In the genomic region with DNA sequence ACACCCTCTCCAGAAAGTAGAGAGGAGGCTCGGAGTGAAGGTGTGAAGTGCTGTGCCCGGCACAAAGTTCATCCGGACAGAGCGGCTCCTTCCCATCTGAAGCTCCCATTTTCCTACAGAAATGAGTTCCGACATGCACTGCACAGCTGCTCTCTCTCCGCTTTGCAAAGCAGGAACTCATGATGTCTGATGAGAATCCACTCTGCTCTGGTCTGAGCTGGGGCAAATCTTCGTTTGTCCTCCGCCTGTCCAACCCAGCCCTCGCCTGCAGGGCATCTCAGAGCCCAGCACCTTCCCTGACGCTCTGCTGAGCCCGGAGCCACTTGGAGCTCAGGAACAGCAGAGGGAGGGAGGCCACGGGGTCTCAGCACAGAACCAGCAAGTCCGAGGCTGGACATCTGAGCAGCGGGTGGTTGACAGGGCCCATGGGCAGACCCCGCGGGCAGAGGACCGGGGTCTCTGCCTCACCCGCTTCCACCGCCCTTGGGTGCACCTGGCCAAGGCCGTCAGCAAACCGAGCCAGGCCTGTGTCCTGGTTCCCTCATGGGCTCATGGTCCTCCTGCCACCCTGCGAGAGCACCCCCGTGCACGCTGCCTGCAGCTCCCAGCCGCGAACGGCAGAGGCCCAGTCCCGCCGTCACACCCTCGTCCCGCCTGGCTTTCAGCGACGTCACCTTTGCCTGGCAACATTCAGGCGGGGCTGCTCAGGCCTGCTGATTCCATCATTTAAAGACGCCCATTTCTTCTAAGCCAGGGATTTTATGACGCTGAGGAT, we compare ENCODE assay signal across 18 cellular contexts.
A peak's percentile ranks its signal among the peaks of the same experiment; 100 is the strongest.
DNase-seq lines count a peak whose midpoint lies in the region; ATAC-seq and TF ChIP-seq lines count a peak whose summit lies in the region.
"Had no signal": no experiment of that assay in that cellular context is flagged by ENCODE, and none has a peak within 500 bp of the region (broad histone marks: within the 10 kb centered on the region; RNA-seq: fewer than 3 reads in every experiment).

No MANE protein-coding gene starts in this region.

- no peak overlapping the region for H3K27ac Mint-ChIP-seq in chondrocyte (ENCODE audit: unreplicated experiment)
- H3K27ac Mint-ChIP-seq in CD8-positive, alpha-beta T cell, result no peak overlapping the region
- H3K27ac Mint-ChIP-seq: activated naive CD8-positive, alpha-beta T cell treated with anti-CD3 and anti-CD28 coated beads for 36 hours had no signal

- peaks cover 36% of the 10 kb centered on the region for H3K27me3 Mint-ChIP-seq in chondrocyte (ENCODE audit: low read depth)
- peaks cover 26% of the 10 kb centered on the region for H3K27me3 Mint-ChIP-seq in CD8-positive, alpha-beta T cell (ENCODE audit: low read depth)

- intact Hi-C loops in lower lobe of right lung (cut with DNase I), result no loop called here
- intact Hi-C loops in CD8-positive, alpha-beta T cell (cut with DNase I, micrococcal nuclease), result no loop called here

- H3K9me3 ChIP-seq in BE2C (no peaks in the 10 kb centered on the region), lower lobe of right lung (no peaks in the 10 kb centered on the region), MM.1S (replicated peaks; ENCODE audit: insufficient read depth, low read length) (no peaks in the 10 kb centered on the region)
- H3K9me3 ChIP-seq in CD8-positive, alpha-beta T cell (ENCODE audit: low read length), result no peaks in the 10 kb centered on the region
- H3K9me3 ChIP-seq: uterus had no signal

- no peaks in the 10 kb centered on the region for H3K4me1 Mint-ChIP-seq in chondrocyte (ENCODE audit: low read depth)
- no peaks in the 10 kb centered on the region for H3K4me1 Mint-ChIP-seq in CD8-positive, alpha-beta T cell (ENCODE audit: low read depth)
- H3K4me1 Mint-ChIP-seq: activated naive CD8-positive, alpha-beta T cell treated with anti-CD3 and anti-CD28 coated beads for 36 hours had no signal

- no peaks in the 10 kb centered on the region for H3K79me2 ChIP-seq in MM.1S (ENCODE audit: low read length)

- no peak overlapping the region for H3K4me2 ChIP-seq in MM.1S (ENCODE audit: low read depth, low read length)
- H3K4me2 ChIP-seq: smooth muscle cell had no signal

- no peaks in the 10 kb centered on the region for H4K20me1 ChIP-seq in MM.1S (ENCODE audit: insufficient read depth, low read length)

- H3K36me3 ChIP-seq in BE2C (no peaks in the 10 kb centered on the region), lower lobe of right lung (no peaks in the 10 kb centered on the region), MM.1S (replicated peaks; ENCODE audit: insufficient read depth, low read length) (no peaks in the 10 kb centered on the region)
- H3K36me3 ChIP-seq in CD8-positive, alpha-beta T cell (ENCODE audit: insufficient read depth, low read length), result no peaks in the 10 kb centered on the region
- H3K36me3 ChIP-seq: stomach, uterus had no signal

- no peak overlapping the region for H3K9ac ChIP-seq in MM.1S (ENCODE audit: low read length)

- H3K4me3 ChIP-seq in BE2C (ENCODE audit: low read depth, low read length), result no peak overlapping the region
- H3K4me3 ChIP-seq in lower lobe of right lung, result no peak overlapping the region
- H3K4me3 ChIP-seq in CD8-positive, alpha-beta T cell (ENCODE audit: low read depth, low read length), result no peak overlapping the region
- no peak overlapping the region for H3K4me3 ChIP-seq in MM.1S (ENCODE audit: low read length)
- H3K4me3 ChIP-seq: smooth muscle cell, stomach, uterus had no signal

- peaks cover 90% of the 10 kb centered on the region for H3K27me3 ChIP-seq in BE2C
- H3K27me3 ChIP-seq in lower lobe of right lung (ENCODE audit: low read depth), result peaks cover 66% of the 10 kb centered on the region
- H3K27me3 ChIP-seq in CD8-positive, alpha-beta T cell (ENCODE audit: insufficient read depth, low read length), result peaks cover 2% of the 10 kb centered on the region
- H3K27me3 ChIP-seq in MM.1S (replicated peaks; ENCODE audit: insufficient read depth, low read length), result peaks cover 99% of the 10 kb centered on the region
- H3K27me3 ChIP-seq: uterus had no signal

- no peaks in the 10 kb centered on the region for H3K9me2 ChIP-seq in MM.1S (replicated peaks; ENCODE audit: insufficient read depth, low read length)

- TF ChIP-seq CTCF in BE2C (IDR thresholded peaks at IDR 0.05; ENCODE audit: low read depth, low read length) (no peak), chondrocyte (IDR thresholded peaks at IDR 0.05) (no peak), lower lobe of right lung (IDR thresholded peaks at IDR 0.05) (no peak), MM.1S (IDR thresholded peaks at IDR 0.05; ENCODE audit: low read length) (no peak)
- no peak for TF ChIP-seq CTCF in CD8-positive, alpha-beta T cell (IDR thresholded peaks at IDR 0.05)

- CTCF ChIA-PET in CD8-positive, alpha-beta T cell (lab: Charles Lee), result interaction anchor here (0.8 kb wide), 1 partner anchor 12 kb away, joined by 3 read pairs; no protein-coding TSS in a partner anchor

- ATAC-seq in lower lobe of right lung, result no peak
- ATAC-seq in CD8-positive, alpha-beta T cell, result no peak

- H3F3A ChIP-seq in MM.1S (ENCODE audit: insufficient read depth, low read length), result no peaks in the 10 kb centered on the region

- H3K4me1 ChIP-seq in BE2C (no peaks in the 10 kb centered on the region), lower lobe of right lung (no peaks in the 10 kb centered on the region), MM.1S (ENCODE audit: low read length) (no peaks in the 10 kb centered on the region)
- H3K4me1 ChIP-seq in CD8-positive, alpha-beta T cell (ENCODE audit: insufficient read depth, low read length), result no peaks in the 10 kb centered on the region
- H3K4me1 ChIP-seq: stomach, uterus had no signal

- H3K36me3 Mint-ChIP-seq in chondrocyte (ENCODE audit: low read depth), result no peaks in the 10 kb centered on the region
- H3K36me3 Mint-ChIP-seq in CD8-positive, alpha-beta T cell, result no peaks in the 10 kb centered on the region
- H3K36me3 Mint-ChIP-seq: activated naive CD8-positive, alpha-beta T cell treated with anti-CD3 and anti-CD28 coated beads for 36 hours had no signal

- H3K27ac ChIP-seq in lower lobe of right lung, result no peak overlapping the region
- H3K27ac ChIP-seq in CD8-positive, alpha-beta T cell (ENCODE audit: low read depth, low read length), result no peak overlapping the region
- H3K27ac ChIP-seq in MM.1S (ENCODE audit: low read length), result no peak overlapping the region
- H3K27ac ChIP-seq: C4-2B, HL-60, stomach, uterus had no signal

- DNase-seq in BE2C (peak; percentile 39), ELF-1 (ENCODE audit: low read depth, low spot score) (peak; percentile 44), chondrocyte (ENCODE audit: low spot score) (peak; percentile 83), lower lobe of right lung (peak; percentile 35), MM.1S (no peak), NCI-H345 (lab: John Stamatoyannopoulos, UW) (no peak)
- DNase-seq in CD8-positive, alpha-beta T cell, result no peak
- DNase-seq: activated naive CD8-positive, alpha-beta T cell treated with anti-CD3 and anti-CD28 coated beads for 36 hours; effector memory CD4-positive, alpha-beta T cell; Kasumi-1; mesenchymal stem cell; NCI-H1436; nucleus accumbens; stomach had no signal

- POLR2A ChIA-PET in CD8-positive, alpha-beta T cell (lab: Charles Lee), result interaction anchor here (0.6 kb wide), 1 partner anchor 249 kb away, joined by 3 read pairs; no protein-coding TSS in a partner anchor

- no peaks in the 10 kb centered on the region for H3K9me3 Mint-ChIP-seq in chondrocyte (ENCODE audit: low read depth)
- no peaks in the 10 kb centered on the region for H3K9me3 Mint-ChIP-seq in CD8-positive, alpha-beta T cell
- H3K9me3 Mint-ChIP-seq: activated naive CD8-positive, alpha-beta T cell treated with anti-CD3 and anti-CD28 coated beads for 36 hours had no signal

- no peak overlapping the region for H3K4me3 Mint-ChIP-seq in chondrocyte (ENCODE audit: unreplicated experiment)
- H3K4me3 Mint-ChIP-seq in CD8-positive, alpha-beta T cell, result no peak overlapping the region
- H3K4me3 Mint-ChIP-seq: activated naive CD8-positive, alpha-beta T cell treated with anti-CD3 and anti-CD28 coated beads for 36 hours had no signal

- H2AFZ ChIP-seq in MM.1S (ENCODE audit: low read length), result no peak overlapping the region

Comparison
In these comparisons a context has a peak if more than half of its experiments do, and no peak if none do; other contexts are left out.
1. DNase-seq: peak in BE2C (single experiment), ELF-1 (single experiment), chondrocyte (single experiment) and lower lobe of right lung (single experiment); none in CD8-positive, alpha-beta T cell (0 of 7), MM.1S (single experiment) and NCI-H345 (single experiment).